ENCODE assay signal across 13 cellular contexts in the genomic region with DNA sequence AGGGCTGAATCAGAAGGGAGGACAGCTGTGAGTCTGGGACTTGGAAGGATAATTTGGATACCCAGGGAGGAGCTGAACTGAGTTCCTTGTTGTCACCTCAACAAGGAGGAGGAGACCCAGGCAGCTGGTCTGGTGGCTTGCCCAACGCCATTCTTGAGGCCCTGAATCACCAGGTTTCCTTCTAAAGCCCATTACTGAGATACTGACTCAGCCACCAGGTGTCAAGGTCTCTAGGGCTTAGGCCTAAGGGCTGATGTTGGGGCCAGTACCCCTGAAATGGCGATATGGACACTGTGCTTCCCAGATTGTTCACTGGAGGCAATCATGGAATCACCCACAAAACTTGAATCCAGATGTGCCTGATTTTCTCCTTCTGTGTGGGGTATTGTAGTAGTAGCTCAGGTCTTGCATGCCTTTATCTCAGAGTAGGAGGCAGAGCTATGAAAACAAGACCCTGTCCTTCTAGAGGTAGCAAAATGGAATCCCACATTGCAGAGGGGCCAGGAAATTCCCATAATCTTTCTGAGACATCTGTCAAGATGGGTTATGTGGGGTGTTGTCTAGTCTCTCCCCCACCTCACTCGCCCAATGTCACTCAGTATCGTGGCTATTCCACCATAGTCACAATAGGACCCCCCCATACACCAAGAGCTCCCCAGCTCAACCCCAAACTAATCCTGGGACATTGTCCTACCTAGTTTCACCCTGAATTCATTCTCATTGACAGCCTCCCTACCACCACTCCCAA. TPM values are rescaled to one million over a fixed set of nuclear protein-coding genes. Genes with fewer than 3 reads are reported as not detected.
DNase-seq lines count a peak whose midpoint lies in the region; ATAC-seq, FAIRE-seq and TF ChIP-seq lines count a peak whose summit lies in the region.
"Had no signal": no experiment of that assay in that cellular context is flagged by ENCODE, and none has a peak within 500 bp of the region (broad histone marks: within the 10 kb centered on the region; RNA-seq: fewer than 3 reads in every experiment).

No MANE protein-coding gene starts in this region.

- H2BK120ac ChIP-seq in H9 (ENCODE audit: low read depth, low read length, poor library complexity, severe bottlenecking), result peak overlapping the region; percentile 40

- no peak overlapping the region for H4K5ac ChIP-seq in H9 (ENCODE audit: insufficient read length, low read depth, low read length)

- no peak overlapping the region for H2BK5ac ChIP-seq in H9 (ENCODE audit: insufficient read length, low read length)

- 0 out of 6 replicates have a peak overlapping the region, but pooled peaks of 1 of the 2 experiments have one; percentile 20 for H3K27ac ChIP-seq in A549
- H3K27ac ChIP-seq in H9 (ENCODE audit: insufficient read length, low read depth, low read length), result no peak overlapping the region
- H3K27ac ChIP-seq in iPS-20b (ENCODE audit: low read length), result no peak overlapping the region
- no peak overlapping the region for H3K27ac ChIP-seq in gastrocnemius medialis
- H3K27ac ChIP-seq: BLaER1 treated with 17β-estradiol and CSF1 and Interleukin-3, amounts not matched to agents 10 nM and 100 nM; ovary had no signal

- H3K18ac ChIP-seq in H9 (ENCODE audit: insufficient read length, low read depth, low read length), result no peak overlapping the region

- H3K36me3 Mint-ChIP-seq in H9 (ENCODE audit: insufficient read depth in 1 of 3, low read depth in 3 of 3) (no peaks in the 10 kb centered on the region; a peak in 1 of 7 replicates), T-helper 17 cell (ENCODE audit: low read depth) (peaks cover 2% of the 10 kb centered on the region)

- H2BK20ac ChIP-seq in H9 (ENCODE audit: low read depth, low read length, poor library complexity, severe bottlenecking), result no peak overlapping the region

- intact Hi-C loops in gastrocnemius medialis (cut with DNase I; ENCODE audit: low total_unique reads), result loop anchor here (5.0 to 10.0 kb wide), 4 partner anchors 146 to 621 kb away; a partner anchor contains a TSS

- no peak for TF ChIP-seq RAD21 in A549 (conservative IDR thresholded peaks at IDR 0.05 in 1 of 2, IDR thresholded peaks at IDR 0.05 in 1 of 2)

- WGBS in A549 (ENCODE audit: missing lambda C conversion rate), result 61% methylated on average over 4 of the region's 4 CpGs
- no CpG with 5 or more reads among the region's 4 CpGs for WGBS in H9 (ENCODE audit: extremely low coverage, insufficient read length, low lambda C conversion rate)

- no peaks in the 10 kb centered on the region for H3K9me3 ChIP-seq in A549
- H3K9me3 ChIP-seq in H9 (ENCODE audit: control insufficient read depth, low read depth, low read length), result no peaks in the 10 kb centered on the region
- no peaks in the 10 kb centered on the region for H3K9me3 ChIP-seq in T-helper 17 cell (ENCODE audit: control insufficient read depth, low read length, poor library complexity, severe bottlenecking)
- no peaks in the 10 kb centered on the region for H3K9me3 ChIP-seq in iPS-20b (ENCODE audit: insufficient read depth, low read depth, low read length)
- no peaks in the 10 kb centered on the region for H3K9me3 ChIP-seq in gastrocnemius medialis
- H3K9me3 ChIP-seq: BLaER1 treated with 17β-estradiol and CSF1 and Interleukin-3, amounts not matched to agents 10 nM and 100 nM; ovary had no signal

- H3K14ac ChIP-seq in H9 (ENCODE audit: insufficient read depth, low read length), result no peak overlapping the region

- H2BK15ac ChIP-seq in H9 (ENCODE audit: low read depth, low read length), result no peak overlapping the region

- no peak for TF ChIP-seq POLR2A in A549 (IDR thresholded peaks at IDR 0.05; ENCODE audit: low read length)
- TF ChIP-seq POLR2A in gastrocnemius medialis (IDR thresholded peaks at IDR 0.05), result no peak

- no peaks in the 10 kb centered on the region for H4K20me1 ChIP-seq in H9 (ENCODE audit: control insufficient read depth, insufficient read depth, insufficient read length)
- H4K20me1 ChIP-seq: BLaER1 treated with 17β-estradiol and CSF1 and Interleukin-3, amounts not matched to agents 10 nM and 100 nM had no signal

- H3K4me3 Mint-ChIP-seq in H9, result no peak overlapping the region; a peak in 1 of 5 replicates
- H3K4me3 Mint-ChIP-seq in T-helper 17 cell, result no peak overlapping the region

- H3K23ac ChIP-seq in H9 (ENCODE audit: insufficient read length, low read depth, low read length), result no peak overlapping the region

- no peak overlapping the region for H3K56ac ChIP-seq in H9 (ENCODE audit: insufficient read length, low read depth, low read length)

- H3K4me2 ChIP-seq in A549, result no peak overlapping the region
- H3K4me2 ChIP-seq in H9 (ENCODE audit: insufficient read depth, insufficient read length, low read length), result no peak overlapping the region
- H3K4me2 ChIP-seq: BLaER1 treated with 17β-estradiol and CSF1 and Interleukin-3, amounts not matched to agents 10 nM and 100 nM had no signal

- no peak for TF ChIP-seq EP300 in A549 (IDR thresholded peaks at IDR 0.05)

- H2AFZ ChIP-seq in H9 (ENCODE audit: low read length), result no peak overlapping the region

- H3K36me3 ChIP-seq in iPS-20b (ENCODE audit: insufficient read depth, low read depth, low read length), result no peaks in the 10 kb centered on the region
- no peaks in the 10 kb centered on the region for H3K36me3 ChIP-seq in gastrocnemius medialis
- H3K36me3 ChIP-seq: ovary had no signal

- no peaks in the 10 kb centered on the region for H3K79me2 ChIP-seq in H9 (ENCODE audit: insufficient read depth, low read length)

- no peak overlapping the region for H3K9ac ChIP-seq in H9 (ENCODE audit: extremely low read depth, insufficient read length, low read length)
- H3K9ac ChIP-seq in iPS-20b (ENCODE audit: low read depth, low read length), result no peak overlapping the region
- H3K9ac ChIP-seq: BLaER1 treated with 17β-estradiol and CSF1 and Interleukin-3, amounts not matched to agents 10 nM and 100 nM had no signal

- H3K27me3 ChIP-seq in H9 (ENCODE audit: insufficient read depth, low read length), result no peaks in the 10 kb centered on the region
- peaks cover 8% of the 10 kb centered on the region for H3K27me3 ChIP-seq in iPS-20b (ENCODE audit: insufficient read depth, low read length)
- H3K27me3 ChIP-seq in gastrocnemius medialis, result no peaks in the 10 kb centered on the region
- H3K27me3 ChIP-seq: ovary had no signal

- peaks cover 6% of the 10 kb centered on the region for H3K23me2 ChIP-seq in H9 (ENCODE audit: insufficient read length, low read depth, low read length, poor library complexity, severe bottlenecking)

- H3K27me3 Mint-ChIP-seq in H9 (ENCODE audit: low read depth), result peaks cover 39% of the 10 kb centered on the region
- peaks cover 4% of the 10 kb centered on the region for H3K27me3 Mint-ChIP-seq in T-helper 17 cell

- H3K27ac Mint-ChIP-seq in H9 (peak overlapping the region in 2 of 3 experiments; percentile 45 to 98; a peak in 3 of 7 replicates), T-helper 17 cell (peak overlapping the region; percentile 70)

- H3K4me1 Mint-ChIP-seq in H9 (peaks cover 23 to 39% of the 10 kb centered on the region in 2 experiments), T-helper 17 cell (peaks cover 16% of the 10 kb centered on the region)

- no peak for ATAC-seq in A549
- ATAC-seq in T-helper 17 cell, result no peak
- no peak for ATAC-seq in GM19023 (IDR thresholded peaks at IDR 0.05; ENCODE audit: unreplicated experiment)
- no peak for ATAC-seq in GM21381 (IDR thresholded peaks at IDR 0.05; ENCODE audit: unreplicated experiment)
- no peak for ATAC-seq in gastrocnemius medialis
- ATAC-seq: left ventricle myocardium superior had no signal

- H4K8ac ChIP-seq in H9 (replicated peaks; ENCODE audit: insufficient read length, low read depth, low read length), result no peak overlapping the region

- H3K4ac ChIP-seq in H9 (ENCODE audit: low read depth, low read length), result no peak overlapping the region

- in situ Hi-C loops in gastrocnemius medialis (cut with MboI; ENCODE audit: low sequenced_read_pairs in 4 of 4), result loop anchor here in 1 of 4 donors (10.0 kb wide), 1 partner anchor 79 kb away; no protein-coding TSS in a partner anchor

- H3K4me1 ChIP-seq in A549 (peaks cover 21% of the 10 kb centered on the region; the same call in 2 of the 3 replicates), H9 (ENCODE audit: insufficient read depth, low read length) (peaks cover 2% of the 10 kb centered on the region; the same call in 1 of the 2 replicates), iPS-20b (ENCODE audit: insufficient read depth, low read length) (peaks cover 5% of the 10 kb centered on the region), gastrocnemius medialis (peaks cover 9 to 12% of the 10 kb centered on the region in 2 donors)

- H2AK5ac ChIP-seq in H9 (ENCODE audit: insufficient read length, low read length), result no peak overlapping the region

- no peak overlapping the region for H2BK12ac ChIP-seq in H9 (ENCODE audit: insufficient read length, low read depth, low read length)

- H3K9me3 Mint-ChIP-seq in H9, result no peaks in the 10 kb centered on the region; a peak in 1 of 5 replicates

- POLR2A ChIA-PET in A549 (lab: Yijun Ruan, JAX), result no interaction called here

- H3T11ph ChIP-seq in H9 (ENCODE audit: low read length), result no peak overlapping the region

- no peak for FAIRE-seq in A549 (lab: Jason Lieb, UNC)

- H3K79me1 ChIP-seq in H9 (ENCODE audit: insufficient read depth, low read depth, low read length, poor library complexity, severe bottlenecking), result no peaks in the 10 kb centered on the region

- no peak overlapping the region for H4K91ac ChIP-seq in H9 (ENCODE audit: insufficient read length, low read depth, low read length)

- DNase-seq in A549 (ENCODE audit: low read depth in 1 of 2, low spot score in 1 of 2) (peak in 1 of 2 experiments; percentile 49), H9 (no peak), T-helper 17 cell (no peak), NCI-H2029 (lab: John Stamatoyannopoulos, UW) (no peak), gastrocnemius medialis (no peak)
- DNase-seq: activated naive CD4-positive, alpha-beta T cell; left ventricle myocardium superior; NCI-H748 treated with DMSO at 0.1 percent for 48 hours; ovary had no signal

- H3K4me3 ChIP-seq in A549 (no peak overlapping the region), iPS-20b (ENCODE audit: low read length) (0 out of 2 replicates have a peak overlapping the region, but pooled peaks have one; percentile 90), gastrocnemius medialis (no peak overlapping the region)
- H3K4me3 ChIP-seq: BLaER1 treated with 17β-estradiol and CSF1 and Interleukin-3, amounts not matched to agents 10 nM and 100 nM; ovary had no signal

- TF ChIP-seq CTCF in A549 (IDR thresholded peaks at IDR 0.05), result no peak
- no peak for TF ChIP-seq CTCF in H9 (conservative IDR thresholded peaks at IDR 0.05)
- TF ChIP-seq CTCF in gastrocnemius medialis (IDR thresholded peaks at IDR 0.05 in 4 of 5, conservative IDR thresholded peaks at IDR 0.05 in 1 of 5), result no peak

- CTCF ChIA-PET in A549 (lab: Yijun Ruan, JAX), result interaction anchor here (0.8 to 3.3 kb wide), 5 partner anchors 8 to 85 kb away, joined by 3 to 15 read pairs (median 4); no protein-coding TSS in a partner anchor

RNA-seq across cellular contexts. Expression of a gene that starts 1.8 kb away (rescaled TPM):
- polyA plus RNA-seq in A549 (2011; rRNA removed), result 0.06 and 0.19 TPM in 2 replicates
- 0.25 and 0.26 TPM in 2 replicates for polyA plus RNA-seq in A549 (2012; cell fraction: cytosol; rRNA removed)
- 1.8 and 2.5 TPM in 2 replicates for polyA plus RNA-seq in A549 (2012; cell fraction: nucleus; rRNA removed)
- 0.17 to 0.23 TPM (median 0.21 TPM) in 3 replicates for polyA plus RNA-seq in A549 (2017; fragmentation: RNase III; extraction: RNeasy Plus Mini Kit Qiagen cat#74134 plus additional on column Dnase treatment)
- polyA minus RNA-seq in A549 (2011; rRNA and poly(A)+ RNA removed), result not detected in 2 replicates
- total RNA-seq in H9 (2021), result 1.5 and 2.0 TPM in 2 replicates
- 10 to 100 TPM in 1 of 2 donors, 1 to 10 TPM in 1; 5.3 to 12.2 TPM for total RNA-seq in T-helper 17 cell
- total RNA-seq in gastrocnemius medialis, result under 1 TPM in 1 of 4 donors, not detected in 3; 0.31 TPM
- total RNA-seq: left ventricle myocardium superior had no signal

RNA-seq across cellular contexts. Expression of a gene that starts 2.2 kb away (rescaled TPM):
- polyA plus RNA-seq in A549 (2011; rRNA removed), result 19.6 and 22.7 TPM in 2 replicates
- polyA plus RNA-seq in A549 (2012; cell fraction: cytosol; rRNA removed), result 36.8 and 46.8 TPM in 2 replicates
- 159 and 182 TPM in 2 replicates for polyA plus RNA-seq in A549 (2012; cell fraction: nucleus; rRNA removed)
- polyA plus RNA-seq in A549 (2017; fragmentation: RNase III; extraction: RNeasy Plus Mini Kit Qiagen cat#74134 plus additional on column Dnase treatment), result 34.3 to 41.1 TPM (median 38.6 TPM) in 3 replicates
- 47.4 and 60.3 TPM in 2 replicates for polyA minus RNA-seq in A549 (2011; rRNA and poly(A)+ RNA removed)
- 22.1 and 23.9 TPM in 2 replicates for total RNA-seq in H9 (2021)
- 10 to 100 TPM; 47.7 to 60.1 TPM for total RNA-seq in T-helper 17 cell
- total RNA-seq in gastrocnemius medialis, result 10 to 100 TPM; 10.4 to 25.7 (median 16.2) TPM

RNA-seq across cellular contexts. Expression of a gene that starts 22.2 kb away (rescaled TPM):
- polyA plus RNA-seq in A549 (2011; rRNA removed) (4.1 and 4.4 TPM in 2 replicates), A549 (2017; fragmentation: RNase III; extraction: RNeasy Plus Mini Kit Qiagen cat#74134 plus additional on column Dnase treatment) (7.5 to 11.4 TPM (median 9.8 TPM) in 3 replicates)
- 5.4 and 6.4 TPM in 2 replicates for polyA plus RNA-seq in A549 (2012; cell fraction: cytosol; rRNA removed)
- polyA plus RNA-seq in A549 (2012; cell fraction: nucleus; rRNA removed), result 82.7 and 90.1 TPM in 2 replicates
- polyA minus RNA-seq in A549 (2011; rRNA and poly(A)+ RNA removed), result 0.70 and 1.9 TPM in 2 replicates
- total RNA-seq in H9 (2021) (1.7 and 2.3 TPM in 2 replicates), T-helper 17 cell (1 to 10 TPM; 6.7 to 9.1 TPM), gastrocnemius medialis (10 to 100 TPM in 1 of 4 donors, 1 to 10 TPM in 2, under 1 TPM in 1; 0.72 to 11.0 (median 2.5) TPM)

RNA-seq across cellular contexts. Expression of a gene that starts 31.6 kb away (rescaled TPM):
- 29.6 and 30.0 TPM in 2 replicates for polyA plus RNA-seq in A549 (2011; rRNA removed)
- 45.6 and 54.0 TPM in 2 replicates for polyA plus RNA-seq in A549 (2012; cell fraction: cytosol; rRNA removed)
- 38.0 and 53.8 TPM in 2 replicates for polyA plus RNA-seq in A549 (2012; cell fraction: nucleus; rRNA removed)
- polyA plus RNA-seq in A549 (2017; fragmentation: RNase III; extraction: RNeasy Plus Mini Kit Qiagen cat#74134 plus additional on column Dnase treatment), result 41.2 to 51.0 TPM (median 50.3 TPM) in 3 replicates
- 31.2 and 48.9 TPM in 2 replicates for polyA minus RNA-seq in A549 (2011; rRNA and poly(A)+ RNA removed)
- total RNA-seq in H9 (2021), result 16.3 and 19.9 TPM in 2 replicates
- total RNA-seq in T-helper 17 cell, result 1 to 10 TPM; 4.7 TPM
- total RNA-seq in gastrocnemius medialis, result 10 to 100 TPM in 1 of 4 donors, 1 to 10 TPM in 3; 3.7 to 10.7 (median 5.9) TPM

RNA-seq across cellular contexts. Expression of a gene that starts 33.3 kb away (rescaled TPM):
- polyA plus RNA-seq in A549 (2011; rRNA removed) (99.6 and 112 TPM in 2 replicates), A549 (2017; fragmentation: RNase III; extraction: RNeasy Plus Mini Kit Qiagen cat#74134 plus additional on column Dnase treatment) (253 to 280 TPM (median 275 TPM) in 3 replicates)
- polyA plus RNA-seq in A549 (2012; cell fraction: cytosol; rRNA removed), result 227 and 233 TPM in 2 replicates
- 658 and 805 TPM in 2 replicates for polyA plus RNA-seq in A549 (2012; cell fraction: nucleus; rRNA removed)
- polyA minus RNA-seq in A549 (2011; rRNA and poly(A)+ RNA removed), result 118 and 170 TPM in 2 replicates
- total RNA-seq in H9 (2021) (136 and 138 TPM in 2 replicates), T-helper 17 cell (10 to 100 TPM; 48.9 to 61.3 TPM), gastrocnemius medialis (10 to 100 TPM; 27.5 to 39.6 (median 33.0) TPM)
